Comparison of ENCODE assay signal across 16 cellular contexts in genomic region chr4:112190684-112191083, GRCh38. TPM values are rescaled to one million over a fixed set of nuclear protein-coding genes. Genes with fewer than 3 reads are reported as not detected.
DNase-seq lines count a peak whose midpoint lies in the region; ATAC-seq and TF ChIP-seq lines count a peak whose summit lies in the region.
"Had no signal": no experiment of that assay in that cellular context is flagged by ENCODE, and none has a peak within 500 bp of the region (broad histone marks: within the 10 kb centered on the region; RNA-seq: fewer than 3 reads in every experiment).

No MANE protein-coding gene starts in this region.

- no peak for TF ChIP-seq POLR2A in heart left ventricle (IDR thresholded peaks at IDR 0.05)

- 78 to 84% (median 83%) methylated on average over 8 of the region's 8 CpGs for WGBS in heart left ventricle, 4 donors

- DNase-seq in heart left ventricle: no peak
- DNase-seq in left ventricle myocardium inferior: no peak
- DNase-seq in NCI-H1048 (lab: John Stamatoyannopoulos, UW): peak; percentile 12
- peak; percentile 73 to 74 for DNase-seq in NCI-H526 (lab: John Stamatoyannopoulos, UW)
- no peak for DNase-seq in nephron progenitor cell
- no peak for DNase-seq in HuH-7 (ENCODE audit: low spot score)
- DNase-seq: C1 segment of cervical spinal cord; Calu3; CD4-positive, alpha-beta memory T cell; COR-L47; DMS53; DMS79 treated with DMSO at 0.1 percent for 48 hours; GF-D8; GOT3; HFFc6 had no signal

- ATAC-seq in heart left ventricle: peak; percentile 32 to 65 (median 37)

- H3K27ac ChIP-seq in heart left ventricle (no peak overlapping the region), left ventricle myocardium inferior (replicated peaks) (no peak overlapping the region)

- no peaks in the 10 kb centered on the region for H3K9me3 ChIP-seq in heart left ventricle
- H3K9me3 ChIP-seq in left ventricle myocardium inferior (replicated peaks): no peaks in the 10 kb centered on the region
- H3K9me3 ChIP-seq: HAP-1 had no signal

- H3K4me3 Mint-ChIP-seq in nephron progenitor cell: no peak overlapping the region
- H3K4me3 Mint-ChIP-seq: CD4-positive, alpha-beta memory T cell; HFFc6 had no signal

- peaks cover 3% of the 10 kb centered on the region for H3K9me3 Mint-ChIP-seq in nephron progenitor cell
- H3K9me3 Mint-ChIP-seq: CD4-positive, alpha-beta memory T cell; HFFc6 had no signal

- TF ChIP-seq CTCF in heart left ventricle (IDR thresholded peaks at IDR 0.05) (no peak), left ventricle myocardium inferior (IDR thresholded peaks at IDR 0.05; ENCODE audit: borderline replicate concordance) (no peak), nephron progenitor cell (IDR thresholded peaks at IDR 0.05) (no peak)

- H3K27me3 Mint-ChIP-seq in nephron progenitor cell (ENCODE audit: low read depth, poor library complexity): peaks cover 4% of the 10 kb centered on the region
- H3K27me3 Mint-ChIP-seq: CD4-positive, alpha-beta memory T cell had no signal

- intact Hi-C loops in heart left ventricle (cut with DNase I): loop anchor here in 1 of 10 donors (1.0 kb wide), 1 partner anchor 90 kb away; no protein-coding TSS in a partner anchor
- intact Hi-C loops in left ventricle myocardium inferior (cut with micrococcal nuclease): no loop called here

- H3K4me1 ChIP-seq in heart left ventricle: peaks cover 0 to 8% (median 0%) of the 10 kb centered on the region in 12 donors
- peaks cover 16% of the 10 kb centered on the region for H3K4me1 ChIP-seq in left ventricle myocardium inferior
- H3K4me1 ChIP-seq: HAP-1 had no signal

- H3K4me3 ChIP-seq in heart left ventricle (no peak overlapping the region), left ventricle myocardium inferior (no peak overlapping the region)
- H3K4me3 ChIP-seq: HAP-1 had no signal

- H3K4me1 Mint-ChIP-seq in nephron progenitor cell: no peaks in the 10 kb centered on the region

- H3K27ac Mint-ChIP-seq in nephron progenitor cell: peak overlapping the region; percentile 36
- H3K27ac Mint-ChIP-seq: HFFc6 had no signal

- H3K36me3 Mint-ChIP-seq in nephron progenitor cell (ENCODE audit: low read depth): no peaks in the 10 kb centered on the region

- H3K27me3 ChIP-seq in heart left ventricle (no peaks in the 10 kb centered on the region), left ventricle myocardium inferior (ENCODE audit: low read depth) (no peaks in the 10 kb centered on the region)

- H3K36me3 ChIP-seq in heart left ventricle (peaks cover 0 to 27% (median 10%) of the 10 kb centered on the region in 9 donors), left ventricle myocardium inferior (peaks cover 6% of the 10 kb centered on the region)
- H3K36me3 ChIP-seq: HAP-1 had no signal

RNA-seq across cellular contexts. Expression of gene AP1AR, which starts 40.9 kb away (rescaled TPM):
- total RNA-seq in heart left ventricle: 10 to 100 TPM in 2 of 9 donors, 1 to 10 TPM in 7; 6.8 to 17.3 (median 9.2) TPM
- polyA plus RNA-seq in heart left ventricle: 10 to 100 TPM in 1 of 2 donors, 1 to 10 TPM in 1; 3.7 to 13.6 TPM
- 9.6 TPM for total RNA-seq in left ventricle myocardium inferior

RNA-seq across cellular contexts. Expression of gene FAM241A, which starts 45.4 kb away (rescaled TPM):
- total RNA-seq in heart left ventricle (10 to 100 TPM in 1 of 9 donors, 1 to 10 TPM in 8; 5.4 to 10.3 (median 8.5) TPM), left ventricle myocardium inferior (7.6 TPM)
- 1 to 10 TPM; 5.3 to 5.8 TPM for polyA plus RNA-seq in heart left ventricle

Comparison
In these comparisons a context has a peak if more than half of its experiments do, and no peak if none do; other contexts are left out.
1. DNase-seq: peak in NCI-H1048 (single experiment) and NCI-H526 (2 of 2); none in heart left ventricle (0 of 5), left ventricle myocardium inferior (single experiment), nephron progenitor cell (single experiment) and HuH-7 (single experiment).